In genomic region chr5:15383021-15383420, GRCh38 we compare ENCODE assay signal across 8 cellular contexts.
"Had no signal": no experiment of that assay in that cellular context is flagged by ENCODE, and none has a peak within 500 bp of the region (broad histone marks: within the 10 kb centered on the region; RNA-seq: fewer than 3 reads in every experiment).

No MANE protein-coding gene starts in this region.

- H3K27ac ChIP-seq: GM23248, HL-60 had no signal

- DNase-seq: GOT3, H9, KBM-7 had no signal

- H3K9me3 Mint-ChIP-seq: H9 had no signal

- H3K9ac ChIP-seq: GM23248 had no signal

- FAIRE-seq: H54, HepG2 had no signal

- H3K27ac Mint-ChIP-seq: H9 had no signal

- H2AFZ ChIP-seq: GM23248 had no signal

- H3K4me3 Mint-ChIP-seq: H9, IgD-negative memory B cell had no signal

- H3K4me3 ChIP-seq: GM23248 had no signal

- H3K27me3 Mint-ChIP-seq: IgD-negative memory B cell had no signal
